ENCODE assay signal across 1 cellular context in the genomic region with DNA sequence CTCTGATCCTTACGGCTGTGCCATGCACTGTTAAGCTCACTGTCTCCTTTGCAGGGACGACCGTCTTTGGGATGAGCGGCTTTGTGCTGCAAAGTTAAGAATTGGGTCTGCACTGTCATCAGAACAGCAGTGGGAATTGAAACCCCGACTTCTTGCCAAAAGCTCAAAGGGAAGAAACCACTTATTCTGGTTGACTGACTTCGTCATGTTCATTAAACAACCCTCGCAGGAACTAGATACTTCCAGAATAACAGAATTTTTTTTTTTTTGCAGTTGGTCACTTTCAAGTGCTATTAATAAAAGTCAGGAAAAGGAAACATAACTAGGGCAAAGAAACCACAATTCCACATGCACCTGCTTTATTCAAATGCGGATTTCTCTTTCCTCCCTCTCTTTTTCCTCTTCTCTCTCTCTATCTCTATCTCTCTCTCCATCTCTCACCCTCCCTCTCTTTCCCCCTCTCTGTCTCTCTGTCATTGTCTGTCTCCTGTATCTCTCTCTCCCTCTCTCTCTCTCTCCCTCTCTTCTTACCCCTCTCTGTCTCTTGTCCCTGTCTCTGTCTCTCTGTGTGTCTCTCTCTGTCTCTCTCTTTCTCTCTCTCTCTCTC.
TF ChIP-seq lines count a peak whose summit lies in the region.

No MANE protein-coding gene starts in this region.

TF ChIP-seq in HepG2, 621 proteins besides CTCF, POLR2A, EP300 and RAD21:
- TF ChIP-seq BCL6 (CRISPR knock-in tag; IDR thresholded peaks at IDR 0.05) = no peak
- no peak for TF ChIP-seq ZNF260 (CRISPR knock-in tag; IDR thresholded peaks at IDR 0.05; ENCODE audit: borderline replicate concordance, low read depth)
- TF ChIP-seq, protein P1, sequence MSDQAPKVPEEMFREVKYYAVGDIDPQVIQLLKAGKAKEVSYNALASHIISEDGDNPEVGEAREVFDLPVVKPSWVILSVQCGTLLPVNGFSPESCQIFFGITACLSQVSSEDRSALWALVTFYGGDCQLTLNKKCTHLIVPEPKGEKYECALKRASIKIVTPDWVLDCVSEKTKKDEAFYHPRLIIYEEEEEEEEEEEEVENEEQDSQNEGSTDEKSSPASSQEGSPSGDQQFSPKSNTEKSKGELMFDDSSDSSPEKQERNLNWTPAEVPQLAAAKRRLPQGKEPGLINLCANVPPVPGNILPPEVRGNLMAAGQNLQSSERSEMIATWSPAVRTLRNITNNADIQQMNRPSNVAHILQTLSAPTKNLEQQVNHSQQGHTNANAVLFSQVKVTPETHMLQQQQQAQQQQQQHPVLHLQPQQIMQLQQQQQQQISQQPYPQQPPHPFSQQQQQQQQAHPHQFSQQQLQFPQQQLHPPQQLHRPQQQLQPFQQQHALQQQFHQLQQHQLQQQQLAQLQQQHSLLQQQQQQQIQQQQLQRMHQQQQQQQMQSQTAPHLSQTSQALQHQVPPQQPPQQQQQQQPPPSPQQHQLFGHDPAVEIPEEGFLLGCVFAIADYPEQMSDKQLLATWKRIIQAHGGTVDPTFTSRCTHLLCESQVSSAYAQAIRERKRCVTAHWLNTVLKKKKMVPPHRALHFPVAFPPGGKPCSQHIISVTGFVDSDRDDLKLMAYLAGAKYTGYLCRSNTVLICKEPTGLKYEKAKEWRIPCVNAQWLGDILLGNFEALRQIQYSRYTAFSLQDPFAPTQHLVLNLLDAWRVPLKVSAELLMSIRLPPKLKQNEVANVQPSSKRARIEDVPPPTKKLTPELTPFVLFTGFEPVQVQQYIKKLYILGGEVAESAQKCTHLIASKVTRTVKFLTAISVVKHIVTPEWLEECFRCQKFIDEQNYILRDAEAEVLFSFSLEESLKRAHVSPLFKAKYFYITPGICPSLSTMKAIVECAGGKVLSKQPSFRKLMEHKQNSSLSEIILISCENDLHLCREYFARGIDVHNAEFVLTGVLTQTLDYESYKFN (CRISPR knock-in tag; conservative IDR thresholded peaks at IDR 0.05) = no peak
- TF ChIP-seq, protein P2, sequence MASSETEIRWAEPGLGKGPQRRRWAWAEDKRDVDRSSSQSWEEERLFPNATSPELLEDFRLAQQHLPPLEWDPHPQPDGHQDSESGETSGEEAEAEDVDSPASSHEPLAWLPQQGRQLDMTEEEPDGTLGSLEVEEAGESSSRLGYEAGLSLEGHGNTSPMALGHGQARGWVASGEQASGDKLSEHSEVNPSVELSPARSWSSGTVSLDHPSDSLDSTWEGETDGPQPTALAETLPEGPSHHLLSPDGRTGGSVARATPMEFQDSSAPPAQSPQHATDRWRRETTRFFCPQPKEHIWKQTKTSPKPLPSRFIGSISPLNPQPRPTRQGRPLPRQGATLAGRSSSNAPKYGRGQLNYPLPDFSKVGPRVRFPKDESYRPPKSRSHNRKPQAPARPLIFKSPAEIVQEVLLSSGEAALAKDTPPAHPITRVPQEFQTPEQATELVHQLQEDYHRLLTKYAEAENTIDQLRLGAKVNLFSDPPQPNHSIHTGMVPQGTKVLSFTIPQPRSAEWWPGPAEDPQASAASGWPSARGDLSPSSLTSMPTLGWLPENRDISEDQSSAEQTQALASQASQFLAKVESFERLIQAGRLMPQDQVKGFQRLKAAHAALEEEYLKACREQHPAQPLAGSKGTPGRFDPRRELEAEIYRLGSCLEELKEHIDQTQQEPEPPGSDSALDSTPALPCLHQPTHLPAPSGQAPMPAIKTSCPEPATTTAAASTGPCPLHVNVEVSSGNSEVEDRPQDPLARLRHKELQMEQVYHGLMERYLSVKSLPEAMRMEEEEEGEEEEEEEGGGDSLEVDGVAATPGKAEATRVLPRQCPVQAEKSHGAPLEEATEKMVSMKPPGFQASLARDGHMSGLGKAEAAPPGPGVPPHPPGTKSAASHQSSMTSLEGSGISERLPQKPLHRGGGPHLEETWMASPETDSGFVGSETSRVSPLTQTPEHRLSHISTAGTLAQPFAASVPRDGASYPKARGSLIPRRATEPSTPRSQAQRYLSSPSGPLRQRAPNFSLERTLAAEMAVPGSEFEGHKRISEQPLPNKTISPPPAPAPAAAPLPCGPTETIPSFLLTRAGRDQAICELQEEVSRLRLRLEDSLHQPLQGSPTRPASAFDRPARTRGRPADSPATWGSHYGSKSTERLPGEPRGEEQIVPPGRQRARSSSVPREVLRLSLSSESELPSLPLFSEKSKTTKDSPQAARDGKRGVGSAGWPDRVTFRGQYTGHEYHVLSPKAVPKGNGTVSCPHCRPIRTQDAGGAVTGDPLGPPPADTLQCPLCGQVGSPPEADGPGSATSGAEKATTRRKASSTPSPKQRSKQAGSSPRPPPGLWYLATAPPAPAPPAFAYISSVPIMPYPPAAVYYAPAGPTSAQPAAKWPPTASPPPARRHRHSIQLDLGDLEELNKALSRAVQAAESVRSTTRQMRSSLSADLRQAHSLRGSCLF (CRISPR knock-in tag; IDR thresholded peaks at IDR 0.05; ENCODE audit: borderline replicate concordance) = no peak
- TF ChIP-seq, protein P3, sequence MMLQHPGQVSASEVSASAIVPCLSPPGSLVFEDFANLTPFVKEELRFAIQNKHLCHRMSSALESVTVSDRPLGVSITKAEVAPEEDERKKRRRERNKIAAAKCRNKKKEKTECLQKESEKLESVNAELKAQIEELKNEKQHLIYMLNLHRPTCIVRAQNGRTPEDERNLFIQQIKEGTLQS (CRISPR knock-in tag; IDR thresholded peaks at IDR 0.05) = no peak
- TF ChIP-seq ZNF431 (CRISPR knock-in tag; IDR thresholded peaks at IDR 0.05; ENCODE audit: borderline replicate concordance, low read depth) = no peak
- TF ChIP-seq, protein P4, sequence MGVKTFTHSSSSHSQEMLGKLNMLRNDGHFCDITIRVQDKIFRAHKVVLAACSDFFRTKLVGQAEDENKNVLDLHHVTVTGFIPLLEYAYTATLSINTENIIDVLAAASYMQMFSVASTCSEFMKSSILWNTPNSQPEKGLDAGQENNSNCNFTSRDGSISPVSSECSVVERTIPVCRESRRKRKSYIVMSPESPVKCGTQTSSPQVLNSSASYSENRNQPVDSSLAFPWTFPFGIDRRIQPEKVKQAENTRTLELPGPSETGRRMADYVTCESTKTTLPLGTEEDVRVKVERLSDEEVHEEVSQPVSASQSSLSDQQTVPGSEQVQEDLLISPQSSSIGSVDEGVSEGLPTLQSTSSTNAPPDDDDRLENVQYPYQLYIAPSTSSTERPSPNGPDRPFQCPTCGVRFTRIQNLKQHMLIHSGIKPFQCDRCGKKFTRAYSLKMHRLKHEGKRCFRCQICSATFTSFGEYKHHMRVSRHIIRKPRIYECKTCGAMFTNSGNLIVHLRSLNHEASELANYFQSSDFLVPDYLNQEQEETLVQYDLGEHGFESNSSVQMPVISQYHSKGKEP (CRISPR knock-in tag; IDR thresholded peaks at IDR 0.05) = no peak
- TF ChIP-seq, protein P5, sequence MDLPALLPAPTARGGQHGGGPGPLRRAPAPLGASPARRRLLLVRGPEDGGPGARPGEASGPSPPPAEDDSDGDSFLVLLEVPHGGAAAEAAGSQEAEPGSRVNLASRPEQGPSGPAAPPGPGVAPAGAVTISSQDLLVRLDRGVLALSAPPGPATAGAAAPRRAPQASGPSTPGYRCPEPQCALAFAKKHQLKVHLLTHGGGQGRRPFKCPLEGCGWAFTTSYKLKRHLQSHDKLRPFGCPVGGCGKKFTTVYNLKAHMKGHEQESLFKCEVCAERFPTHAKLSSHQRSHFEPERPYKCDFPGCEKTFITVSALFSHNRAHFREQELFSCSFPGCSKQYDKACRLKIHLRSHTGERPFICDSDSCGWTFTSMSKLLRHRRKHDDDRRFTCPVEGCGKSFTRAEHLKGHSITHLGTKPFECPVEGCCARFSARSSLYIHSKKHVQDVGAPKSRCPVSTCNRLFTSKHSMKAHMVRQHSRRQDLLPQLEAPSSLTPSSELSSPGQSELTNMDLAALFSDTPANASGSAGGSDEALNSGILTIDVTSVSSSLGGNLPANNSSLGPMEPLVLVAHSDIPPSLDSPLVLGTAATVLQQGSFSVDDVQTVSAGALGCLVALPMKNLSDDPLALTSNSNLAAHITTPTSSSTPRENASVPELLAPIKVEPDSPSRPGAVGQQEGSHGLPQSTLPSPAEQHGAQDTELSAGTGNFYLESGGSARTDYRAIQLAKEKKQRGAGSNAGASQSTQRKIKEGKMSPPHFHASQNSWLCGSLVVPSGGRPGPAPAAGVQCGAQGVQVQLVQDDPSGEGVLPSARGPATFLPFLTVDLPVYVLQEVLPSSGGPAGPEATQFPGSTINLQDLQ (CRISPR knock-in tag; IDR thresholded peaks at IDR 0.05) = no peak
- TF ChIP-seq ZNF891 (CRISPR knock-in tag; IDR thresholded peaks at IDR 0.05) = no peak
- no peak for TF ChIP-seq ARID2 (CRISPR knock-in tag; IDR thresholded peaks at IDR 0.05; ENCODE audit: borderline replicate concordance)
- no peak for TF ChIP-seq NR1H2 (CRISPR knock-in tag; IDR thresholded peaks at IDR 0.05; ENCODE audit: borderline replicate concordance, low read depth)
- no peak for TF ChIP-seq ZFP37 (CRISPR knock-in tag; IDR thresholded peaks at IDR 0.05; ENCODE audit: borderline replicate concordance)
